9 cellular contexts compared by ENCODE assay signal in the genomic region with DNA sequence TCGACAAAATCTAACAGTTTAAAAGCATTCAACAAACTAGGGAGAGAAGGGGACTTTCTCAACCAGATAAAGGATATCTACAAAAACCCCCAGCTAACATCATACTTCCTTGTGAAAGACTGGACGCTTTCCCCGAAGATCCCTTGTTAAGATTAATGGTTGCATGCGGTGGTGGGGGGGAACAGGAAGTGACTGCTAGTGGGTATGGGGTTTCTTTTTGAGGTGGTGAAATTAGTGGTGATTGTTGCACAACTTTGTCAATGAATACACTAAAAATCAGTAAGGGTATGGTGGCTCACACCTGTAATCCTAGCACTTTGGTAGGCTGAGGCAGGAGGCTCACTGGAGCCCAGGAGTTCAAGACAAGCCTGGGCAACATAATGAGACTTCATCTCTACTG. TPM values are rescaled to one million over a fixed set of nuclear protein-coding genes. Genes with fewer than 3 reads are reported as not detected.
DNase-seq lines count a peak whose midpoint lies in the region; ATAC-seq, FAIRE-seq and TF ChIP-seq lines count a peak whose summit lies in the region.
"Had no signal": no experiment of that assay in that cellular context is flagged by ENCODE, and none has a peak within 500 bp of the region (broad histone marks: within the 10 kb centered on the region; RNA-seq: fewer than 3 reads in every experiment).

No MANE protein-coding gene starts in this region.

- no peaks in the 10 kb centered on the region for H3K9me3 Mint-ChIP-seq in activated CD4-positive, alpha-beta memory T cell treated with anti-CD3 and anti-CD28 coated beads, Interleukin-2, amount 10 ng/mL, durations not matched to agents 7 days and 5 days

- H3K27ac Mint-ChIP-seq in activated CD4-positive, alpha-beta memory T cell treated with anti-CD3 and anti-CD28 coated beads, Interleukin-2, amount 10 ng/mL, durations not matched to agents 7 days and 5 days = no peak overlapping the region

- H3K4me2 ChIP-seq in HepG2 (ENCODE audit: low read depth, low read length) = no peak overlapping the region

- FAIRE-seq in HepG2 (lab: Jason Lieb, UNC) = no peak

- H3K9ac ChIP-seq in HepG2 (ENCODE audit: insufficient read depth, low read depth, low read length) = no peak overlapping the region

- TF ChIP-seq POLR2A in HepG2 (IDR thresholded peaks at IDR 0.05; ENCODE audit: insufficient read depth in 1 of 2, low read depth in 2 of 2, low read length in 2 of 2) (no peak), transverse colon (IDR thresholded peaks at IDR 0.05) (no peak)

- H3K27ac ChIP-seq in HepG2 (ENCODE audit: extremely low read length, insufficient read depth, low read length) (no peak overlapping the region), transverse colon (peak overlapping the region in 1 of 4 donors; percentile 22)

- no peak for TF ChIP-seq CTCF in HepG2 (CRISPR knock-in tag; IDR thresholded peaks at IDR 0.05)
- no peak for TF ChIP-seq CTCF in transverse colon (IDR thresholded peaks at IDR 0.05)

- CTCF ChIA-PET in activated CD4-positive, alpha-beta memory T cell treated with anti-CD3 and anti-CD28 coated beads, Interleukin-2, amount 10 ng/mL, durations not matched to agents 7 days and 5 days (lab: Charles Lee) = interaction anchor here (1.3 kb wide), 1 partner anchor 20 kb away, joined by 3 read pairs; no protein-coding TSS in a partner anchor
- CTCF ChIA-PET in HepG2 (lab: Yijun Ruan, JAX; ENCODE audit: low intra/inter-chr PET ratio, low total read pairs) = no interaction called here

- 31% methylated on average over 4 of the region's 4 CpGs for WGBS in HepG2 (ENCODE audit: low lambda C conversion rate)
- WGBS in transverse colon (ENCODE audit: low coverage in 1 of 2), 2 donors = 45 to 75% methylated on average over 4 of the region's 4 CpGs

- in situ Hi-C loops in HepG2 (cut with HindIII; ENCODE audit: extremely low pct_ligation_motif_present, low pct_unique_long_range_greater_than_20kb) = no loop called here
- in situ Hi-C loops in transverse colon (cut with MboI; ENCODE audit: low pct_ligation_motif_present in 1 of 4, low pct_unique_long_range_greater_than_20kb in 1 of 4, low sequenced_read_pairs in 3 of 4) = no loop called here

- H3K27me3 ChIP-seq in HepG2 (ENCODE audit: control insufficient read depth in 1 of 2, insufficient read depth in 2 of 2, low read length in 2 of 2) (0 out of 5 replicates have a peak, but pooled peaks cover 0 to 2% of the 10 kb centered on the region in 2 experiments), transverse colon (no peaks in the 10 kb centered on the region)

- BruUV-seq in HepG2 (replicated peaks; lab: Mats Ljungman, UMichigan) = no TSS peak

- no peaks in the 10 kb centered on the region for H4K20me1 ChIP-seq in HepG2 (ENCODE audit: insufficient read depth, low read length)

- no peak overlapping the region for H2AFZ ChIP-seq in HepG2 (ENCODE audit: low read length)

- no peaks in the 10 kb centered on the region for H3K9me3 ChIP-seq in HepG2 (ENCODE audit: low read length)
- H3K9me3 ChIP-seq in transverse colon = no peaks in the 10 kb centered on the region

- no peaks in the 10 kb centered on the region for H3K79me2 ChIP-seq in HepG2 (ENCODE audit: insufficient read depth, low read length)

- POLR2A ChIA-PET in activated CD4-positive, alpha-beta memory T cell treated with anti-CD3 and anti-CD28 coated beads, Interleukin-2, amount 10 ng/mL, durations not matched to agents 7 days and 5 days (lab: Charles Lee) = no interaction called here
- POLR2A ChIA-PET in HepG2 (lab: Yijun Ruan, JAX) = no interaction called here

- DNase-seq in activated naive CD4-positive, alpha-beta T cell treated with Interleukin-2 at 50 U/mL for 16 hours = peak; percentile 42
- DNase-seq in activated naive CD4-positive, alpha-beta T cell (lab: John Stamatoyannopoulos, UW) = no peak
- DNase-seq in activated CD4-positive, alpha-beta memory T cell treated with anti-CD3 and anti-CD28 coated beads, Interleukin-2, amount 10 ng/mL, durations not matched to agents 7 days and 5 days = peak; percentile 57
- no peak for DNase-seq in HepG2 (ENCODE audit: low spot score)
- DNase-seq in transverse colon = peak; percentile 17
- no peak for DNase-seq in occipital lobe (lab: John Stamatoyannopoulos, UW)
- DNase-seq in glomerular visceral epithelial cell (ENCODE audit: extremely low spot score) = no peak
- DNase-seq: activated CD4-positive, CD25-positive, alpha-beta regulatory T cell had no signal

- peaks cover 34% of the 10 kb centered on the region for H3K27me3 Mint-ChIP-seq in activated CD4-positive, alpha-beta memory T cell treated with anti-CD3 and anti-CD28 coated beads, Interleukin-2, amount 10 ng/mL, durations not matched to agents 7 days and 5 days

- ATAC-seq in HepG2 (no peak), HG03565 (IDR thresholded peaks at IDR 0.05; ENCODE audit: unreplicated experiment) (no peak)

- peaks cover 37% of the 10 kb centered on the region for H3K4me1 Mint-ChIP-seq in activated CD4-positive, alpha-beta memory T cell treated with anti-CD3 and anti-CD28 coated beads, Interleukin-2, amount 10 ng/mL, durations not matched to agents 7 days and 5 days

- H3K4me3 ChIP-seq in HepG2 (replicated peaks in 1 of 3; ENCODE audit: insufficient read depth in 1 of 3, low read depth in 2 of 3, low read length in 3 of 3) (no peak overlapping the region), transverse colon (no peak overlapping the region)

- TF ChIP-seq EP300 in HepG2 (IDR thresholded peaks at IDR 0.05; ENCODE audit: low read depth in 2 of 2, low read length in 2 of 2) = no peak
- no peak for TF ChIP-seq EP300 in HepG2 (CRISPR knock-in tag; IDR thresholded peaks at IDR 0.05; ENCODE audit: borderline replicate concordance)
- TF ChIP-seq EP300 in transverse colon (IDR thresholded peaks at IDR 0.05; ENCODE audit: low read depth) = no peak

- TF ChIP-seq RAD21 in HepG2 (CRISPR knock-in tag; IDR thresholded peaks at IDR 0.05) = no peak

- H3K36me3 ChIP-seq in HepG2 (replicated peaks in 1 of 2; ENCODE audit: control insufficient read depth in 1 of 2, insufficient read depth in 2 of 2, low read length in 2 of 2) (no peaks in the 10 kb centered on the region), transverse colon (no peaks in the 10 kb centered on the region)

- peaks cover 13% of the 10 kb centered on the region for H3K4me1 ChIP-seq in HepG2 (ENCODE audit: insufficient read depth, low read length)
- peaks cover 0 to 6% (median 0%) of the 10 kb centered on the region in 4 donors for H3K4me1 ChIP-seq in transverse colon

- intact Hi-C loops in HepG2 (cut with micrococcal nuclease; ENCODE audit: unreplicated experiment) (no loop called here), transverse colon (cut with DNase I; ENCODE audit: low total_unique reads) (no loop called here)

- no peaks in the 10 kb centered on the region for H3K36me3 Mint-ChIP-seq in activated CD4-positive, alpha-beta memory T cell treated with anti-CD3 and anti-CD28 coated beads, Interleukin-2, amount 10 ng/mL, durations not matched to agents 7 days and 5 days (ENCODE audit: low read depth)

- H3K4me3 Mint-ChIP-seq in activated CD4-positive, alpha-beta memory T cell treated with anti-CD3 and anti-CD28 coated beads, Interleukin-2, amount 10 ng/mL, durations not matched to agents 7 days and 5 days = no peak overlapping the region

TF ChIP-seq in HepG2, 621 proteins besides CTCF, POLR2A, EP300 and RAD21 (continues in another document):
- TF ChIP-seq SNAI1 (CRISPR knock-in tag; IDR thresholded peaks at IDR 0.05; ENCODE audit: borderline replicate concordance) (no peak), ZFP1 (CRISPR knock-in tag; IDR thresholded peaks at IDR 0.05) (no peak), ZNF136 (CRISPR knock-in tag; IDR thresholded peaks at IDR 0.05; ENCODE audit: low read depth) (no peak), ELF3 (CRISPR knock-in tag; IDR thresholded peaks at IDR 0.05) (no peak)
- TF ChIP-seq, protein P1, sequence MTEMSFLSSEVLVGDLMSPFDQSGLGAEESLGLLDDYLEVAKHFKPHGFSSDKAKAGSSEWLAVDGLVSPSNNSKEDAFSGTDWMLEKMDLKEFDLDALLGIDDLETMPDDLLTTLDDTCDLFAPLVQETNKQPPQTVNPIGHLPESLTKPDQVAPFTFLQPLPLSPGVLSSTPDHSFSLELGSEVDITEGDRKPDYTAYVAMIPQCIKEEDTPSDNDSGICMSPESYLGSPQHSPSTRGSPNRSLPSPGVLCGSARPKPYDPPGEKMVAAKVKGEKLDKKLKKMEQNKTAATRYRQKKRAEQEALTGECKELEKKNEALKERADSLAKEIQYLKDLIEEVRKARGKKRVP (CRISPR knock-in tag; IDR thresholded peaks at IDR 0.05) = peak in 1 of 2 experiments; percentile 77; a peak in 2 of 4 replicates

RNA-seq across cellular contexts. Expression of gene EYA3, which starts 26.9 kb away (rescaled TPM):
- 10 to 100 TPM; 29.5 to 32.0 TPM for total RNA-seq in activated CD4-positive, alpha-beta memory T cell treated with anti-CD3 and anti-CD28 coated beads, Interleukin-2, amount 10 ng/mL, durations not matched to agents 7 days and 5 days
- total RNA-seq in HepG2 (2016; rRNA removed; fragmentation: Illumina TruSeq; extraction: Trizol) = 19.7 and 26.3 TPM in 2 replicates
- total RNA-seq in HepG2 (2016; cell fraction: cytosol; rRNA removed; fragmentation: Illumina TruSeq; extraction: Trizol; ENCODE audit: low read depth) = 9.5 and 9.6 TPM in 2 replicates
- total RNA-seq in HepG2 (2016; cell fraction: insoluble cytoplasmic fraction; rRNA removed; fragmentation: Illumina TruSeq; extraction: Trizol) = 17.2 and 24.4 TPM in 2 replicates
- 7.9 and 8.4 TPM in 2 replicates for total RNA-seq in HepG2 (2016; cell fraction: membrane; rRNA removed; fragmentation: Illumina TruSeq; extraction: Trizol)
- total RNA-seq in HepG2 (2016; cell fraction: nucleus; rRNA removed; fragmentation: Illumina TruSeq; extraction: Trizol) = 15.7 and 18.2 TPM in 2 replicates
- polyA plus RNA-seq in HepG2 (2011; rRNA removed) = 12.2 and 13.9 TPM in 2 replicates
- polyA plus RNA-seq in HepG2 (2011; cell fraction: cytosol; rRNA removed) = 5.6 and 7.2 TPM in 2 replicates
- 7.5 and 7.6 TPM in 2 replicates for polyA plus RNA-seq in HepG2 (2011; cell fraction: nucleus; rRNA removed)
- 7.5 and 7.9 TPM in 2 replicates for polyA plus RNA-seq in HepG2 (2012)
- polyA plus RNA-seq in HepG2 (2016; cell fraction: cytosol; fragmentation: Illumina TruSeq; extraction: Trizol; ENCODE audit: low read depth) = 0.67 and 1.0 TPM in 2 replicates
- 11.7 and 12.0 TPM in 2 replicates for polyA plus RNA-seq in HepG2 (2016; cell fraction: insoluble cytoplasmic fraction; fragmentation: Illumina TruSeq; extraction: Trizol; ENCODE audit: low read depth)
- polyA plus RNA-seq in HepG2 (2016; cell fraction: membrane; fragmentation: Illumina TruSeq; extraction: Trizol; ENCODE audit: low read depth) = 1.4 and 1.6 TPM in 2 replicates
- 16.9 and 17.5 TPM in 2 replicates for polyA plus RNA-seq in HepG2 (2016; cell fraction: nucleus; fragmentation: Illumina TruSeq; extraction: Trizol; ENCODE audit: insufficient read depth, low read depth)
- polyA minus RNA-seq in HepG2 (2011; rRNA and poly(A)+ RNA removed; ENCODE audit: low replicate concordance) = 26.2 and 75.0 TPM in 2 replicates
- polyA minus RNA-seq in HepG2 (2011; cell fraction: cytosol; rRNA and poly(A)+ RNA removed) = 11.7 and 13.3 TPM in 2 replicates
- 20.0 and 20.3 TPM in 2 replicates for polyA minus RNA-seq in HepG2 (2011; cell fraction: nucleus; rRNA and poly(A)+ RNA removed)
- 10 to 100 TPM; 14.6 to 50.2 (median 18.5) TPM for total RNA-seq in transverse colon
- total RNA-seq in occipital lobe = 9.2 TPM

Comparison
In these comparisons a context has a peak if more than half of its experiments do, and no peak if none do; other contexts are left out.
1. DNase-seq: peak in activated naive CD4-positive, alpha-beta T cell treated with Interleukin-2 at 50 U/mL for 16 hours (single experiment), activated CD4-positive, alpha-beta memory T cell treated with anti-CD3 and anti-CD28 coated beads, Interleukin-2, amount 10 ng/mL, durations not matched to agents 7 days and 5 days (single experiment) and transverse colon (single experiment); none in activated naive CD4-positive, alpha-beta T cell (0 of 4), HepG2 (single experiment), occipital lobe (single experiment) and glomerular visceral epithelial cell (single experiment).